Comparison of ENCODE assay signal across 1 cellular context in genomic region chr10:21954690-21955089, GRCh38.
TF ChIP-seq lines count a peak whose summit lies in the region.

No MANE protein-coding gene starts in this region.

TF ChIP-seq in GM12878, 131 proteins besides CTCF, POLR2A, EP300 and RAD21:
- no peak for TF ChIP-seq NR2C2 (IDR thresholded peaks at IDR 0.05; ENCODE audit: borderline replicate concordance, control insufficient read depth, insufficient read length, low read depth)
- TF ChIP-seq, protein P1, sequence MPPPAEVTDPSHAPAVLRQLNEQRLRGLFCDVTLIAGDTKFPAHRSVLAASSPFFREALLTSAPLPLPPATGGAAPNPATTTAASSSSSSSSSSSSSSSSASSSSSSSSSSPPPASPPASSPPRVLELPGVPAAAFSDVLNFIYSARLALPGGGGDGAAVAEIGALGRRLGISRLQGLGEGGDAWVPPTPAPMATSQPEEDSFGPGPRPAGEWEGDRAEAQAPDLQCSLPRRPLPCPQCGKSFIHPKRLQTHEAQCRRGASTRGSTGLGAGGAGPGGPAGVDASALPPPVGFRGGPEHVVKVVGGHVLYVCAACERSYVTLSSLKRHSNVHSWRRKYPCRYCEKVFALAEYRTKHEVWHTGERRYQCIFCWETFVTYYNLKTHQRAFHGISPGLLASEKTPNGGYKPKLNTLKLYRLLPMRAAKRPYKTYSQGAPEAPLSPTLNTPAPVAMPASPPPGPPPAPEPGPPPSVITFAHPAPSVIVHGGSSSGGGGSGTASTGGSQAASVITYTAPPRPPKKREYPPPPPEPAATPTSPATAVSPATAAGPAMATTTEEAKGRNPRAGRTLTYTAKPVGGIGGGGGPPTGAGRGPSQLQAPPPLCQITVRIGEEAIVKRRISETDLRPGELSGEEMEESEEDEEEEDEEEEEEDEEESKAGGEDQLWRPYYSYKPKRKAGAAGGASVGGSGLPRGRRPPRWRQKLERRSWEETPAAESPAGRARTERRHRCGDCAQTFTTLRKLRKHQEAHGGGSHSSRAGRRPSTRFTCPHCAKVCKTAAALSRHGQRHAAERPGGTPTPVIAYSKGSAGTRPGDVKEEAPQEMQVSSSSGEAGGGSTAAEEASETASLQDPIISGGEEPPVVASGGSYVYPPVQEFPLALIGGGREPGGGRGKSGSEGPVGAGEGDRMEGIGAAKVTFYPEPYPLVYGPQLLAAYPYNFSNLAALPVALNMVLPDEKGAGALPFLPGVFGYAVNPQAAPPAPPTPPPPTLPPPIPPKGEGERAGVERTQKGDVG (CRISPR knock-in tag; IDR thresholded peaks at IDR 0.05): no peak
- TF ChIP-seq SP1 (IDR thresholded peaks at IDR 0.05; ENCODE audit: low read depth, low read length): no peak
- no peak for TF ChIP-seq ASH2L (IDR thresholded peaks at IDR 0.05; ENCODE audit: borderline replicate concordance, low read depth)
- TF ChIP-seq EZH2 (IDR thresholded peaks at IDR 0.05; ENCODE audit: borderline replicate concordance, control insufficient read depth, low read depth, low read length): no peak
- no peak for TF ChIP-seq SMAD5 (IDR thresholded peaks at IDR 0.05; ENCODE audit: low read depth)
- TF ChIP-seq E2F4 (IDR thresholded peaks at IDR 0.05; ENCODE audit: low read depth, low read length): no peak
- no peak for TF ChIP-seq WRNIP1 (IDR thresholded peaks at IDR 0.05; ENCODE audit: borderline replicate concordance, low read depth, low read length)
- TF ChIP-seq YY1 (IDR thresholded peaks at IDR 0.05; ENCODE audit: low read depth, low read length): no peak
- TF ChIP-seq MEF2B (IDR thresholded peaks at IDR 0.05; ENCODE audit: partially characterized antibody, poor library complexity, severe bottlenecking): no peak
- TF ChIP-seq SUPT20H (IDR thresholded peaks at IDR 0.05; ENCODE audit: borderline replicate concordance, control insufficient read depth, low read depth, low read length): no peak
- TF ChIP-seq IKZF1 (conservative IDR thresholded peaks at IDR 0.05): no peak
- TF ChIP-seq, protein P2, sequence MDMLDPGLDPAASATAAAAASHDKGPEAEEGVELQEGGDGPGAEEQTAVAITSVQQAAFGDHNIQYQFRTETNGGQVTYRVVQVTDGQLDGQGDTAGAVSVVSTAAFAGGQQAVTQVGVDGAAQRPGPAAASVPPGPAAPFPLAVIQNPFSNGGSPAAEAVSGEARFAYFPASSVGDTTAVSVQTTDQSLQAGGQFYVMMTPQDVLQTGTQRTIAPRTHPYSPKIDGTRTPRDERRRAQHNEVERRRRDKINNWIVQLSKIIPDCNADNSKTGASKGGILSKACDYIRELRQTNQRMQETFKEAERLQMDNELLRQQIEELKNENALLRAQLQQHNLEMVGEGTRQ (IDR thresholded peaks at IDR 0.05; ENCODE audit: borderline replicate concordance, low read depth, low read length): no peak
- no peak for TF ChIP-seq CHD2 (IDR thresholded peaks at IDR 0.05; ENCODE audit: borderline replicate concordance, low read depth, low read length)
